In the genomic region with DNA sequence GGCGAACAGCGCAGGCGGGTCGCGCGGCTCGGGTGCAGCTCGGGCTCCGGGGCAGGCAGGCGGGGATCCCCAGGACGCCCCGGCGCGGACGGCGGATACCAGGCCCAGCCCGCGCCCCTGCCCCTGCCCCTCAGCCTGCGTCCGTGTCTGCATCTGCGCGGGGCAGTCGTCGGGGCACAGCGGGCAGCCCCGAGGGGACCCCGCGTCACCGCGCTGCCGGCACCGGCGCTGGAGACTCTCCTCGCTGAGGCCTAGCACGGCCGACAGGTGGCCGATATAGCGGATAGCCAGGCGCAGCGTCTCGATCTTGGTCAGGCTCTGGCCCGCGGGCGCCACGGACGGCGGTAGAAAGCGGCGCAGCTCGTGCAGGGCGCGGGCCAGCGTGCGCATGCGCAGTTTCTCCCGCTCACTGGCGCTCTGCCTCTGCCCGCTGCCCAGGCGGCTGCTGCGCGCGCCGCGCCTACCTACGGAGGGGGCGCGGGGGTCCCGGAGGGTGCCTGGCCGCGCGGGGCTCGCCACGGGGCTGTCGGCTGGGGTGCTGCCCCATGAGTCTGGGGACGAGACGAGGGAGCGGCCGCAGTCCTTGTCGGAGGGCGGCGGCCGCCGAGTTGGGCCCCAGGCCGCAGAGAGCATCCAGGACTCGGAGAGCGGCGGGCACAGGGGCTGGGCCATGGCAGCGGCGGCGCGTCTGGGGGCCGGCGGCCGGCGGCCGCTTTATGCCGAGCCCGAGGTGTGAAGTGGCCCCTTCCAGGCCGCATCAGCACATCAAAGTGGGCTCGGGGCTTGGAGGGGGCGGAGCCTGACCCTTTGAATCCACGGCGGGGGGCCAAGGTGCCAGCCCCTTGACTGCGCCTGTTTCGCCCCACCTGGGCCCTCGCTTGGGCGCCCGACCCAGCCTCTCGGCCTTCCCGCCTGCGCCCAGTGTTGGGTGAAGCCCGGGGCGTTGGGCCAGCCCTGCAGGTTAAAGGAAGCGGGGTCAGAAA, we compare ENCODE assay signal across 8 cellular contexts. TPM values are rescaled to one million over a fixed set of nuclear protein-coding genes. Genes with fewer than 3 reads are reported as not detected.
A peak's percentile ranks its signal among the peaks of the same experiment; 100 is the strongest.
DNase-seq lines count a peak whose midpoint lies in the region; ATAC-seq and TF ChIP-seq lines count a peak whose summit lies in the region.

A gene with protein sequence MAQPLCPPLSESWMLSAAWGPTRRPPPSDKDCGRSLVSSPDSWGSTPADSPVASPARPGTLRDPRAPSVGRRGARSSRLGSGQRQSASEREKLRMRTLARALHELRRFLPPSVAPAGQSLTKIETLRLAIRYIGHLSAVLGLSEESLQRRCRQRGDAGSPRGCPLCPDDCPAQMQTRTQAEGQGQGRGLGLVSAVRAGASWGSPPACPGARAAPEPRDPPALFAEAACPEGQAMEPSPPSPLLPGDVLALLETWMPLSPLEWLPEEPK (minus strand): TSS at position 690 of the 983 bp plus-strand sequence. CDS start 18 bp downstream, at position 672.

- peak; percentile 97 for ATAC-seq in GM19372 (IDR thresholded peaks at IDR 0.05; ENCODE audit: low read depth, unreplicated experiment)
- peak; percentile 94 for ATAC-seq in HG03521 (IDR thresholded peaks at IDR 0.05; ENCODE audit: unreplicated experiment)
- ATAC-seq in right lobe of liver = peak; percentile 93 to 97 (median 95)

- TF ChIP-seq CTCF in CD14-positive monocyte (IDR thresholded peaks at IDR 0.05) (peak; percentile 94), right lobe of liver (IDR thresholded peaks at IDR 0.05) (peak; percentile 66 to 78 (median 72))

- H3K4me1 Mint-ChIP-seq in CD14-positive monocyte = peaks cover 9% of the 10 kb centered on the region

- peaks cover 0 to 10% (median 0%) of the 10 kb centered on the region in 4 donors for H3K4me1 ChIP-seq in right lobe of liver

- peak within 1 kb of the TSS in 1 of 7 donors; percentile 78 for H3K27ac Mint-ChIP-seq in CD14-positive monocyte

- no peaks in the 10 kb centered on the region for H3K9me3 Mint-ChIP-seq in CD14-positive monocyte

- H3K9me3 ChIP-seq in right lobe of liver = no peaks in the 10 kb centered on the region

- WGBS in right lobe of liver (ENCODE audit: insufficient coverage, low coverage, low lambda C conversion rate, missing lambda C conversion rate) = 11% methylated on average over 14 of the region's 114 CpGs

- H3K27ac ChIP-seq in right lobe of liver = peak within 1 kb of the TSS; percentile 31 to 63 (median 45)

- no peaks in the 10 kb centered on the region for H3K36me3 ChIP-seq in right lobe of liver

- DNase-seq in CD14-positive monocyte (ENCODE audit: low spot score) = peak; percentile 94
- DNase-seq in NCI-H526 treated with DMSO at 0.1 percent for 48 hours (lab: John Stamatoyannopoulos, UW) = peak; percentile 86
- peak; percentile 84 for DNase-seq in activated CD4-positive, alpha-beta T cell treated with anti-CD3 and anti-CD28 coated beads, Interleukin-2, amount 50 U/mL, for 1 hour
- DNase-seq in dermis blood vessel endothelial cell = peak; percentile 95
- peak; percentile 94 to 96 (median 95) for DNase-seq in right lobe of liver
- peak; percentile 87 for DNase-seq in stimulated activated CD4-positive, alpha-beta T cell treated with anti-CD3 and anti-CD28 coated beads, Interleukin-4, amount 100 ng/mL, for 24 hours

- peak; percentile 80 for TF ChIP-seq POLR2A in right lobe of liver (IDR thresholded peaks at IDR 0.05)

- peak within 1 kb of the TSS; percentile 70 to 72 (median 72) for H3K4me3 ChIP-seq in right lobe of liver

- H3K27me3 Mint-ChIP-seq in CD14-positive monocyte (ENCODE audit: low read depth in 3 of 3) = peaks cover 18 to 26% (median 21%) of the 10 kb centered on the region in 3 donors

- intact Hi-C loops in CD14-positive monocyte (cut with micrococcal nuclease) = loop anchor here in 1 of 2 donors (5.0 kb wide), 1 partner anchor 321 kb away; no protein-coding TSS in a partner anchor
- intact Hi-C loops in right lobe of liver (cut with DNase I) = no loop called here

- peak within 1 kb of the TSS; percentile 74 to 89 for H3K4me3 Mint-ChIP-seq in CD14-positive monocyte

- H3K36me3 Mint-ChIP-seq in CD14-positive monocyte = peaks cover 0 to 3% of the 10 kb centered on the region in 2 donors

- H3K27me3 ChIP-seq in right lobe of liver = no peaks in the 10 kb centered on the region

RNA-seq across cellular contexts. Expression of the gene that starts here (rescaled TPM):
- 1 to 10 TPM in 1 of 2 donors, under 1 TPM in 1; 0.06 to 1.2 TPM for polyA plus RNA-seq in CD14-positive monocyte
- total RNA-seq in dermis blood vessel endothelial cell = 0.14 and 0.34 TPM in 2 replicates
- total RNA-seq in right lobe of liver = 1 to 10 TPM in 5 of 6 experiments, under 1 TPM in 1; 0.86 to 3.0 (median 2.1) TPM

Comparison
In these comparisons a context has a peak if more than half of its experiments do, and no peak if none do; other contexts are left out.
1. Peak in every context shown above with its lines: DNase-seq, ATAC-seq, H3K4me3 ChIP-seq and H3K27ac ChIP-seq.
2. Peak in DNase-seq in dermis blood vessel endothelial cell; RNA of the gene not detected or under 1 TPM.